ENCODE assay signal across 8 cellular contexts in genomic region chr7:100538654-100539435, GRCh38. TPM values are rescaled to one million over a fixed set of nuclear protein-coding genes. Genes with fewer than 3 reads are reported as not detected.
DNase-seq lines count a peak whose midpoint lies in the region; ATAC-seq lines count a peak whose summit lies in the region.

AGFG2 (plus strand) TSS chr7:100539203; CDS start chr7:100539347, 144 bp downstream.

- no peak within 1 kb of the TSS for H2BK5ac ChIP-seq in mesenchymal stem cell (ENCODE audit: low read depth, low read length, poor library complexity, severe bottlenecking)

- peaks cover 6% of the 10 kb centered on the region for H3K4me1 ChIP-seq in NT2/D1 (ENCODE audit: insufficient read depth, insufficient read length)
- H3K4me1 ChIP-seq in endocrine pancreas (ENCODE audit: control insufficient read depth, insufficient read depth, low read length) = peaks cover 13% of the 10 kb centered on the region
- peaks cover 10% of the 10 kb centered on the region for H3K4me1 ChIP-seq in mesenchymal stem cell (ENCODE audit: control insufficient read depth, insufficient read depth, low read depth, low read length)

- peak; percentile 100 for DNase-seq in COR-L47 (lab: John Stamatoyannopoulos, UW)
- DNase-seq in HUDEP-2 (lab: John Stamatoyannopoulos, UW; ENCODE audit: unreplicated experiment in 76 of 76) = peak; percentile 55 to 100 (median 100)
- peak; percentile 100 for DNase-seq in NT2/D1 (ENCODE audit: low read depth, low spot score)
- peak; percentile 100 for DNase-seq in activated CD8-positive, alpha-beta memory T cell treated with anti-CD3 and anti-CD28 coated beads, Interleukin-2, amount 10 ng/mL, durations not matched to agents 7 days and 5 days
- peak; percentile 100 for DNase-seq in mesenchymal stem cell
- peak; percentile 100 for DNase-seq in stimulated activated CD8-positive, alpha-beta memory T cell treated with anti-CD3 and anti-CD28 coated beads, Interleukin-12 subunit alpha, Interleukin-12 subunit beta, amount 100 ng/mL, for 4 hours (ENCODE audit: low read depth)

- H4K8ac ChIP-seq in mesenchymal stem cell (ENCODE audit: low read length) = peak within 1 kb of the TSS; percentile 4

- H3K9ac ChIP-seq in NT2/D1 (ENCODE audit: insufficient read length, low read depth) (peak within 1 kb of the TSS; percentile 67), endocrine pancreas (ENCODE audit: control insufficient read depth, insufficient read depth, low read length) (peak within 1 kb of the TSS; percentile 19), mesenchymal stem cell (ENCODE audit: low read length) (peak within 1 kb of the TSS; percentile 81)

- no peak within 1 kb of the TSS for H2AK5ac ChIP-seq in mesenchymal stem cell (ENCODE audit: low read length, severe bottlenecking)

- peak within 1 kb of the TSS; percentile 60 for H3K4me3 ChIP-seq in NT2/D1 (ENCODE audit: insufficient read length, low read depth)
- H3K4me3 ChIP-seq in endocrine pancreas (ENCODE audit: control insufficient read depth, insufficient read depth, low read length) = peak within 1 kb of the TSS; percentile 78
- peak within 1 kb of the TSS; percentile 75 to 89 for H3K4me3 ChIP-seq in mesenchymal stem cell (ENCODE audit: insufficient read depth in 1 of 2, low read depth in 1 of 2, low read length in 2 of 2)

- H3K27me3 ChIP-seq in NT2/D1 (ENCODE audit: insufficient read depth, insufficient read length) (peaks cover 11% of the 10 kb centered on the region), endocrine pancreas (ENCODE audit: control insufficient read depth, insufficient read depth, low read length) (no peaks in the 10 kb centered on the region), mesenchymal stem cell (ENCODE audit: control insufficient read depth in 1 of 2, insufficient read depth in 1 of 2, low read length in 2 of 2) (no peaks in the 10 kb centered on the region)

- H3K36me3 Mint-ChIP-seq in activated CD8-positive, alpha-beta memory T cell treated with anti-CD3 and anti-CD28 coated beads, Interleukin-2, amount 10 ng/mL, durations not matched to agents 7 days and 5 days = peaks cover 10% of the 10 kb centered on the region

- H3K27ac ChIP-seq in mesenchymal stem cell (ENCODE audit: low read length, poor library complexity, severe bottlenecking) = no peak within 1 kb of the TSS

- CTCF ChIA-PET in activated CD8-positive, alpha-beta memory T cell treated with anti-CD3 and anti-CD28 coated beads, Interleukin-2, amount 10 ng/mL, durations not matched to agents 7 days and 5 days (lab: Charles Lee) = interaction anchor here (0.6 to 3.4 kb wide), 16 partner anchors 8 to 167 kb away, joined by 3 to 25 read pairs (median 4); partner anchors contain the start of gene POP7

- H3K4ac ChIP-seq in mesenchymal stem cell (ENCODE audit: low read depth in 1 of 2, low read length in 2 of 2) = peak within 1 kb of the TSS; percentile 45 to 81

- H2AFZ ChIP-seq in mesenchymal stem cell (ENCODE audit: low read depth, low read length) = peak within 1 kb of the TSS; percentile 90

- H2BK12ac ChIP-seq in mesenchymal stem cell (ENCODE audit: low read length in 2 of 2) = peak within 1 kb of the TSS in 1 of 2 experiments; percentile 21

- H3K9me3 Mint-ChIP-seq in activated CD8-positive, alpha-beta memory T cell treated with anti-CD3 and anti-CD28 coated beads, Interleukin-2, amount 10 ng/mL, durations not matched to agents 7 days and 5 days (ENCODE audit: low read depth) = no peaks in the 10 kb centered on the region

- peak within 1 kb of the TSS in 1 of 2 experiments; percentile 89 for H3K23ac ChIP-seq in mesenchymal stem cell (ENCODE audit: low read length in 2 of 2)

- peak within 1 kb of the TSS; percentile 99 for H3K4me3 Mint-ChIP-seq in activated CD8-positive, alpha-beta memory T cell treated with anti-CD3 and anti-CD28 coated beads, Interleukin-2, amount 10 ng/mL, durations not matched to agents 7 days and 5 days

- peaks cover 21% of the 10 kb centered on the region for H3K79me1 ChIP-seq in mesenchymal stem cell (replicated peaks; ENCODE audit: low read length, poor library complexity, severe bottlenecking)

- ATAC-seq in GM21381 (IDR thresholded peaks at IDR 0.05; ENCODE audit: unreplicated experiment) = peak; percentile 90
- ATAC-seq in activated CD8-positive, alpha-beta memory T cell treated with anti-CD3 and anti-CD28 coated beads, Interleukin-2, amount 10 ng/mL, durations not matched to agents 7 days and 5 days = peak; percentile 95

- no peak within 1 kb of the TSS for H4K91ac ChIP-seq in mesenchymal stem cell (ENCODE audit: low read length)

- H2BK15ac ChIP-seq in mesenchymal stem cell (ENCODE audit: low read depth, poor library complexity, severe bottlenecking) = peak within 1 kb of the TSS; percentile 82

- no peaks in the 10 kb centered on the region for H3K27me3 Mint-ChIP-seq in activated CD8-positive, alpha-beta memory T cell treated with anti-CD3 and anti-CD28 coated beads, Interleukin-2, amount 10 ng/mL, durations not matched to agents 7 days and 5 days

- H3K18ac ChIP-seq in mesenchymal stem cell (ENCODE audit: low read depth in 1 of 2, low read length in 2 of 2) = peak within 1 kb of the TSS; percentile 33 to 89

- H3K4me1 Mint-ChIP-seq in activated CD8-positive, alpha-beta memory T cell treated with anti-CD3 and anti-CD28 coated beads, Interleukin-2, amount 10 ng/mL, durations not matched to agents 7 days and 5 days = peaks cover 45% of the 10 kb centered on the region

- peak within 1 kb of the TSS; percentile 100 for H3K4me2 ChIP-seq in mesenchymal stem cell (ENCODE audit: low read length, poor library complexity, severe bottlenecking)

- peak within 1 kb of the TSS; percentile 91 for H3K27ac Mint-ChIP-seq in activated CD8-positive, alpha-beta memory T cell treated with anti-CD3 and anti-CD28 coated beads, Interleukin-2, amount 10 ng/mL, durations not matched to agents 7 days and 5 days

- H3K14ac ChIP-seq in mesenchymal stem cell (ENCODE audit: low read length in 2 of 2) = peak within 1 kb of the TSS in 1 of 2 experiments; percentile 55

- H3K9me3 ChIP-seq in NT2/D1 (ENCODE audit: insufficient read depth, low read length) (no peaks in the 10 kb centered on the region), endocrine pancreas (ENCODE audit: control insufficient read depth, low read length) (no peaks in the 10 kb centered on the region), mesenchymal stem cell (ENCODE audit: control insufficient read depth, low read length) (no peaks in the 10 kb centered on the region)

- H2BK120ac ChIP-seq in mesenchymal stem cell (ENCODE audit: low read depth, low read length) = no peak within 1 kb of the TSS

- no peaks in the 10 kb centered on the region for H3K36me3 ChIP-seq in NT2/D1 (ENCODE audit: insufficient read depth, insufficient read length, low read length)
- H3K36me3 ChIP-seq in endocrine pancreas (ENCODE audit: control insufficient read depth, insufficient read depth, low read length) = no peaks in the 10 kb centered on the region
- no peaks in the 10 kb centered on the region for H3K36me3 ChIP-seq in mesenchymal stem cell (ENCODE audit: control insufficient read depth in 1 of 2, insufficient read depth in 2 of 2, low read depth in 1 of 2, low read length in 2 of 2)

- under 1% methylated on average over 51 of the region's 60 CpGs for WGBS in mesenchymal stem cell

RNA-seq across cellular contexts. Expression of gene AGFG2, which starts in this region (rescaled TPM):
- 10 to 100 TPM; 61.4 to 82.5 TPM for total RNA-seq in activated CD8-positive, alpha-beta memory T cell treated with anti-CD3 and anti-CD28 coated beads, Interleukin-2, amount 10 ng/mL, durations not matched to agents 7 days and 5 days
- polyA plus RNA-seq in mesenchymal stem cell (2013, experiment 1 of 2) = 5.6 TPM
- 5.7 TPM for polyA plus RNA-seq in mesenchymal stem cell (2013, experiment 2 of 2)

Comparison
In these comparisons a context has a peak if more than half of its experiments do, and no peak if none do; other contexts are left out.
1. H3K9ac ChIP-seq: peak in every context shown above with its lines; median percentile 81 in mesenchymal stem cell; 67 in NT2/D1; 19 in endocrine pancreas.